ENCODE assay signal across 8 cellular contexts in genomic region chr5:107570805-107571531, GRCh38.
DNase-seq lines count a peak whose midpoint lies in the region; ATAC-seq and TF ChIP-seq lines count a peak whose summit lies in the region.

No MANE protein-coding gene starts in this region.

- H3K27ac ChIP-seq in BLaER1 (peak overlapping the region; percentile 60), PC-3 (ENCODE audit: low read length) (peak overlapping the region; percentile 93)

- H3K4me1 Mint-ChIP-seq in chondrocyte (ENCODE audit: low read depth), result peaks cover 61% of the 10 kb centered on the region

- no peaks in the 10 kb centered on the region for H3K9me3 Mint-ChIP-seq in chondrocyte (ENCODE audit: low read depth)

- H3K9me2 ChIP-seq in PC-3 (replicated peaks; ENCODE audit: low read length), result no peaks in the 10 kb centered on the region

- H3K27me3 Mint-ChIP-seq in chondrocyte (ENCODE audit: low read depth), result no peaks in the 10 kb centered on the region

- H3K27me3 ChIP-seq in BLaER1 (no peaks in the 10 kb centered on the region), PC-3 (ENCODE audit: low read length) (no peaks in the 10 kb centered on the region)

- peak overlapping the region; percentile 84 for H3K27ac Mint-ChIP-seq in chondrocyte (ENCODE audit: unreplicated experiment)

- no peaks in the 10 kb centered on the region for H3K36me3 ChIP-seq in BLaER1
- no peaks in the 10 kb centered on the region for H3K36me3 ChIP-seq in PC-3 (ENCODE audit: low read depth, low read length)
- H3K36me3 ChIP-seq in mucosa of descending colon (ENCODE audit: low read depth), result no peaks in the 10 kb centered on the region

- no TSS peak for BruUV-seq in PC-3 (replicated peaks; lab: Mats Ljungman, UMichigan)

- H3K9me3 ChIP-seq in BLaER1, result no peaks in the 10 kb centered on the region
- H3K9me3 ChIP-seq in PC-3 (ENCODE audit: low read length), result no peaks in the 10 kb centered on the region
- H3K9me3 ChIP-seq in mucosa of descending colon, result no peaks in the 10 kb centered on the region

- CTCF ChIA-PET in PC-3 (lab: Charles Lee), result interaction anchor here (0.6 to 1.5 kb wide), 2 partner anchors 14 to 119 kb away, joined by 3 to 4 read pairs; no protein-coding TSS in a partner anchor

- intact Hi-C loops in PC-3 (cut with micrococcal nuclease) (loop anchor here (10.0 kb wide), 4 partner anchors 234 to 774 kb away; no protein-coding TSS in a partner anchor), mucosa of descending colon (cut with DNase I, micrococcal nuclease) (no loop called here)

- no peaks in the 10 kb centered on the region for H3K36me3 Mint-ChIP-seq in chondrocyte (ENCODE audit: low read depth)

- peak overlapping the region; percentile 88; the same call in 1 of the 2 replicates for H2AFZ ChIP-seq in PC-3 (ENCODE audit: low read length)

- H3K4me2 ChIP-seq in BLaER1, result peak overlapping the region; percentile 88
- peak overlapping the region; percentile 98 for H3K4me2 ChIP-seq in PC-3 (ENCODE audit: low read length)

- peak overlapping the region; percentile 70 for H3K4me3 Mint-ChIP-seq in chondrocyte (ENCODE audit: unreplicated experiment)

- peak; percentile 78 for ATAC-seq in GM18868 (IDR thresholded peaks at IDR 0.05; ENCODE audit: unreplicated experiment)
- ATAC-seq in HG03039 (IDR thresholded peaks at IDR 0.05; ENCODE audit: unreplicated experiment), result peak; percentile 91
- ATAC-seq in PC-3, result no peak
- peak; percentile 58 for ATAC-seq in mucosa of descending colon

- peaks cover 78% of the 10 kb centered on the region for H3K79me2 ChIP-seq in PC-3 (ENCODE audit: low read length)

- H3K9ac ChIP-seq in BLaER1 (peak overlapping the region; percentile 56; the same call in 1 of the 2 replicates), PC-3 (ENCODE audit: low read length) (peak overlapping the region; percentile 88)

- H3F3A ChIP-seq in PC-3 (ENCODE audit: low read length, unreplicated experiment), result no peaks in the 10 kb centered on the region

- H3K4me3 ChIP-seq in BLaER1 (peak overlapping the region; percentile 51; the same call in 1 of the 2 replicates), PC-3 (ENCODE audit: low read length) (peak overlapping the region; percentile 78), mucosa of descending colon (no peak overlapping the region)

- DNase-seq in PC-3, result no peak
- no peak for DNase-seq in chondrocyte (ENCODE audit: low spot score)
- DNase-seq in mucosa of descending colon, result peak; percentile 48 to 62 (median 55)
- DNase-seq in NCI-H1930 (lab: John Stamatoyannopoulos, UW), result no peak
- DNase-seq in DMS114 treated with DMSO at 0.1 percent for 48 hours (lab: John Stamatoyannopoulos, UW; ENCODE audit: unreplicated experiment), result no peak

- POLR2A ChIA-PET in PC-3 (lab: Charles Lee; ENCODE audit: unreplicated experiment), result interaction anchor here (1.4 kb wide), 1 partner anchor 101 kb away, joined by 4 read pairs; no protein-coding TSS in a partner anchor

- H3K4me1 ChIP-seq in BLaER1, result peaks cover 37% of the 10 kb centered on the region
- H3K4me1 ChIP-seq in PC-3 (ENCODE audit: insufficient read depth, low read length), result peaks cover 51% of the 10 kb centered on the region
- H3K4me1 ChIP-seq in mucosa of descending colon (ENCODE audit: low read depth), result peaks cover 12% of the 10 kb centered on the region

- TF ChIP-seq CTCF in PC-3 (conservative IDR thresholded peaks at IDR 0.05; ENCODE audit: low read depth, low read length), result no peak
- no peak for TF ChIP-seq CTCF in chondrocyte (IDR thresholded peaks at IDR 0.05)
- TF ChIP-seq CTCF in mucosa of descending colon (IDR thresholded peaks at IDR 0.05), result no peak

- H4K20me1 ChIP-seq in BLaER1, result no peaks in the 10 kb centered on the region
- H4K20me1 ChIP-seq in PC-3 (ENCODE audit: low read length), result no peaks in the 10 kb centered on the region

Comparison
In these comparisons a context has a peak if more than half of its experiments do, and no peak if none do; other contexts are left out.
1. DNase-seq: peak in mucosa of descending colon (3 of 3); none in PC-3 (single experiment), chondrocyte (single experiment), NCI-H1930 (0 of 2) and DMS114 treated with DMSO at 0.1 percent for 48 hours (single experiment).